Comparison of ENCODE assay signal across 8 cellular contexts in genomic region chr1:24103465-24103864, GRCh38. TPM values are rescaled to one million over a fixed set of nuclear protein-coding genes. Genes with fewer than 3 reads are reported as not detected.
"Had no signal": no experiment of that assay in that cellular context is flagged by ENCODE, and none has a peak within 500 bp of the region (broad histone marks: within the 10 kb centered on the region; RNA-seq: fewer than 3 reads in every experiment).

No MANE protein-coding gene starts in this region.

RNA-seq across cellular contexts. Expression of gene MYOM3, which starts 8.5 kb away (rescaled TPM):
- total RNA-seq: fibroblast of lung, frontal cortex, osteocyte had no signal
- polyA plus RNA-seq: fibroblast of lung, neural cell had no signal

RNA-seq across cellular contexts. Expression of gene IL22RA1, which starts 39.5 kb away (rescaled TPM):
- total RNA-seq: cerebellum, dermis microvascular lymphatic vessel endothelial cell, frontal cortex, osteocyte, sciatic nerve, urinary bladder had no signal
- polyA plus RNA-seq: neural cell had no signal
